In the genomic region with DNA sequence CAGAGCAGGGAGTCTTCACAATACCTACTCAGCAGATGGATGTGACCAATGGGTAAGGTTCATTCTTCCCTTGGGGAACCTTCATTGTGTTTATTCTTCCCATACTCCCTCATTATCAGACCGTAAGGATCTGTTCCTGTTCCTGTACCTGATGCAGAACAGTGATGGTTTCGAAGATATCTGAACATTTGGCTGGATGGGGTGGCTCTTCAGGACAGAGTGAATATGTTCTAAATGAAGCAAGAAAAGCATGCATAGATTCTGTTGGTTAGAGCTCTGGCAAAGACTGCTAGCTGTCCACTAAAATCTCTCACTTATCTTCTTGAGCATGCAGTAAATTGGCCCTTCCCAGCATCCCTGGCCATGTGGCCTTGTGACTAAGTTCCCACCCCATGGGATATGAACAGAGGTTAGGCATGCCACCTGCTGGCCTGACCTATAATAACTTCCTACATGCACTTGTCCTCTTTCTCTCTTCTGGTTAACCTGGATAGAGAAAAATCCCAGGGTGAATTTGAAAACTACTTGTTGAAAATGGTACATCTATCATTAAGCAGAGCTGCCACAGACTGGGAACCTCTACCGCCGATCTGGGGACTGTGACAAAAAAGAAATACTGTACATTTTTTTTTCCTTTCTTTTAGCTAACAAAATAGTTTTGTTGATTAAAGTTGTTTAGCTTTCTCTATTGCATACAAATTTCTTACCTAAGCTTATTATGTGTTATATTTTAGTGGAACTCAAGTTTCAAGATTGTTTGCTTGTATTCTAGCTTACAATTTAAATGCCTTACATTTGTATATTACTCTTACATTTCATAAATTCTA, we compare ENCODE assay signal across 8 cellular contexts.
DNase-seq lines count a peak whose midpoint lies in the region; ATAC-seq and TF ChIP-seq lines count a peak whose summit lies in the region.

No MANE protein-coding gene starts in this region.

- peak; percentile 72 to 75 for DNase-seq in Caco-2
- peak; percentile 53 for DNase-seq in NOMO-1 treated with DMSO at 0.1 percent for 48 hours (lab: John Stamatoyannopoulos, UW; ENCODE audit: unreplicated experiment)
- DNase-seq in activated T-cell treated with anti-CD3 and anti-CD28 coated beads for 24 hours (ENCODE audit: low read depth), result peak; percentile 35
- peak; percentile 82 for DNase-seq in fibroblast of pulmonary artery (ENCODE audit: low read depth)
- peak; percentile 24 for DNase-seq in neuronal stem cell (ENCODE audit: low spot score)
- peak in 1 of 2 donors; percentile 65 for DNase-seq in upper lobe of left lung

- H3K9ac ChIP-seq in neuronal stem cell (ENCODE audit: low read depth, low read length, poor library complexity), result no peak overlapping the region

- no peak for TF ChIP-seq EP300 in upper lobe of left lung (IDR thresholded peaks at IDR 0.05)

- H3K79me1 ChIP-seq in neuronal stem cell (ENCODE audit: low read depth, low read length), result no peaks in the 10 kb centered on the region

- CTCF ChIA-PET in Caco-2 (lab: Charles Lee), result no interaction called here

- no peak overlapping the region for H2AFZ ChIP-seq in neuronal stem cell (ENCODE audit: low read length)

- H2BK5ac ChIP-seq in neuronal stem cell (ENCODE audit: low read length), result no peak overlapping the region

- peak; percentile 60 to 62 for TF ChIP-seq CTCF in Caco-2 (IDR thresholded peaks at IDR 0.05; ENCODE audit: insufficient read depth in 1 of 2, low read depth in 1 of 2, low read length in 1 of 2, severe bottlenecking in 1 of 2, unreplicated experiment in 1 of 2)
- TF ChIP-seq CTCF in fibroblast of pulmonary artery (IDR thresholded peaks at IDR 0.05; ENCODE audit: low read length, missing control alignments), result peak; percentile 70
- TF ChIP-seq CTCF in upper lobe of left lung (IDR thresholded peaks at IDR 0.05), result peak; percentile 42 to 74 (median 54)

- no peak overlapping the region for H3K4me3 ChIP-seq in Caco-2 (ENCODE audit: low read depth, low read length)
- no peak overlapping the region for H3K4me3 ChIP-seq in fibroblast of pulmonary artery (replicated peaks; ENCODE audit: low read depth, low read length)
- H3K4me3 ChIP-seq in neuronal stem cell (ENCODE audit: low read length in 2 of 2), result no peak overlapping the region
- no peak overlapping the region for H3K4me3 ChIP-seq in upper lobe of left lung

- no peak overlapping the region for H3K27ac ChIP-seq in neuronal stem cell (replicated peaks; ENCODE audit: low read length)
- H3K27ac ChIP-seq in upper lobe of left lung, result no peak overlapping the region

- no peaks in the 10 kb centered on the region for H3K36me3 ChIP-seq in Caco-2 (ENCODE audit: control insufficient read depth, insufficient read depth, low read length)
- no peaks in the 10 kb centered on the region for H3K36me3 ChIP-seq in neuronal stem cell (replicated peaks in 1 of 2; ENCODE audit: control insufficient read depth in 2 of 2, insufficient read depth in 2 of 2, low read length in 2 of 2)
- no peaks in the 10 kb centered on the region for H3K36me3 ChIP-seq in upper lobe of left lung

- no CpG with 5 or more reads among the region's 4 CpGs for WGBS in neuronal stem cell (ENCODE audit: extremely low coverage in 2 of 2, insufficient read length in 2 of 2, insufficient replicate concordance in 1 of 2), 2 donors
- 56 to 58% methylated on average over 4 of the region's 4 CpGs for WGBS in upper lobe of left lung, 2 donors

- intact Hi-C loops in Caco-2 (cut with micrococcal nuclease; ENCODE audit: unreplicated experiment), result loop anchor here (1.0 to 5.0 kb wide), 5 partner anchors 383 to 1310 kb away; partner anchors contain the start of gene PPP3CA

- H3K4me2 ChIP-seq in neuronal stem cell (ENCODE audit: insufficient read depth, low read length, poor library complexity, severe bottlenecking), result no peak overlapping the region

- H3K9me3 ChIP-seq in Caco-2 (no peaks in the 10 kb centered on the region), neuronal stem cell (replicated peaks in 1 of 2; ENCODE audit: control insufficient read depth in 2 of 2, insufficient read depth in 1 of 2, low read depth in 1 of 2, low read length in 2 of 2) (no peaks in the 10 kb centered on the region), upper lobe of left lung (no peaks in the 10 kb centered on the region)

- H2BK12ac ChIP-seq in neuronal stem cell (ENCODE audit: low read length), result no peak overlapping the region

- H3K4me3 Mint-ChIP-seq in Caco-2 (ENCODE audit: unreplicated experiment), result no peak overlapping the region

- no peaks in the 10 kb centered on the region for H3K9me3 Mint-ChIP-seq in Caco-2 (ENCODE audit: unreplicated experiment)

- no peak for TF ChIP-seq POLR2A in upper lobe of left lung (IDR thresholded peaks at IDR 0.05)

- no TSS peak for BruUV-seq in Caco-2 (replicated peaks; lab: Mats Ljungman, UMichigan)

- no peak overlapping the region for H3K4ac ChIP-seq in neuronal stem cell (ENCODE audit: low read length)

- no peak overlapping the region for H4K8ac ChIP-seq in neuronal stem cell (ENCODE audit: low read depth, low read length)

- H2AK5ac ChIP-seq in neuronal stem cell (ENCODE audit: low read depth, low read length), result no peak overlapping the region

- no peak overlapping the region for H3K18ac ChIP-seq in neuronal stem cell (ENCODE audit: low read length)

- no peak overlapping the region for H4K91ac ChIP-seq in neuronal stem cell (ENCODE audit: low read depth, low read length, poor library complexity)

- no peaks in the 10 kb centered on the region for H3K27me3 ChIP-seq in Caco-2 (replicated peaks; ENCODE audit: control insufficient read depth, insufficient read depth, low read length)
- no peaks in the 10 kb centered on the region for H3K27me3 ChIP-seq in neuronal stem cell (ENCODE audit: control insufficient read depth in 3 of 3, insufficient read depth in 3 of 3, low read depth in 1 of 3, low read length in 3 of 3)
- H3K27me3 ChIP-seq in upper lobe of left lung, result no peaks in the 10 kb centered on the region

- no peaks in the 10 kb centered on the region for H3K27me3 Mint-ChIP-seq in Caco-2 (ENCODE audit: insufficient read depth, unreplicated experiment)

- no peaks in the 10 kb centered on the region for H3K4me1 Mint-ChIP-seq in Caco-2 (ENCODE audit: low read depth, unreplicated experiment)

- H3K4me1 ChIP-seq in Caco-2 (no peaks in the 10 kb centered on the region), neuronal stem cell (ENCODE audit: control insufficient read depth in 2 of 2, insufficient read depth in 1 of 2, low read depth in 1 of 2, low read length in 2 of 2) (no peaks in the 10 kb centered on the region), upper lobe of left lung (no peaks in the 10 kb centered on the region)

- POLR2A ChIA-PET in Caco-2 (lab: Charles Lee), result no interaction called here

- peak; percentile 95 for ATAC-seq in GM19395 (IDR thresholded peaks at IDR 0.05; ENCODE audit: unreplicated experiment)
- ATAC-seq in HG03442 (IDR thresholded peaks at IDR 0.05; ENCODE audit: unreplicated experiment), result peak; percentile 91
- ATAC-seq in upper lobe of left lung (ENCODE audit: low FRiP score in 2 of 2), result peak; percentile 86 to 89

- H3K14ac ChIP-seq in neuronal stem cell (ENCODE audit: low read length), result no peak overlapping the region

- no peak overlapping the region for H2BK15ac ChIP-seq in neuronal stem cell (ENCODE audit: low read length)

- no peak overlapping the region for H3K23ac ChIP-seq in neuronal stem cell (ENCODE audit: low read depth, low read length, poor library complexity)

- no peaks in the 10 kb centered on the region for H3K36me3 Mint-ChIP-seq in Caco-2 (ENCODE audit: insufficient read depth, unreplicated experiment)

- H2BK120ac ChIP-seq in neuronal stem cell (ENCODE audit: low read depth, low read length), result no peak overlapping the region

- no peak overlapping the region for H3K27ac Mint-ChIP-seq in Caco-2 (ENCODE audit: unreplicated experiment)
